ENCODE assay signal across 7 cellular contexts in genomic region chr16:20894388-20894787, GRCh38.
"Had no signal": no experiment of that assay in that cellular context is flagged by ENCODE, and none has a peak within 500 bp of the region (broad histone marks: within the 10 kb centered on the region; RNA-seq: fewer than 3 reads in every experiment).

No MANE protein-coding gene starts in this region.

- H3K9me3 Mint-ChIP-seq: HFFc6, IgD-negative memory B cell had no signal

- H2AFZ ChIP-seq: GM23248 had no signal

- H3K27ac Mint-ChIP-seq: HFFc6, IgD-negative memory B cell had no signal

- H3K9me3 ChIP-seq: HAP-1 had no signal

- H3K4me3 ChIP-seq: GM23248, HAP-1 had no signal

- H3K4me3 Mint-ChIP-seq: HFFc6, IgD-negative memory B cell had no signal

- DNase-seq: GM23248, GOT3, H7, HFFc6 had no signal

- ATAC-seq: HCT116 had no signal

- H3K9ac ChIP-seq: GM23248 had no signal

- H3K27me3 Mint-ChIP-seq: IgD-negative memory B cell had no signal

- H3K27ac ChIP-seq: GM23248 had no signal
